ENCODE assay signal across 9 cellular contexts in the genomic region with DNA sequence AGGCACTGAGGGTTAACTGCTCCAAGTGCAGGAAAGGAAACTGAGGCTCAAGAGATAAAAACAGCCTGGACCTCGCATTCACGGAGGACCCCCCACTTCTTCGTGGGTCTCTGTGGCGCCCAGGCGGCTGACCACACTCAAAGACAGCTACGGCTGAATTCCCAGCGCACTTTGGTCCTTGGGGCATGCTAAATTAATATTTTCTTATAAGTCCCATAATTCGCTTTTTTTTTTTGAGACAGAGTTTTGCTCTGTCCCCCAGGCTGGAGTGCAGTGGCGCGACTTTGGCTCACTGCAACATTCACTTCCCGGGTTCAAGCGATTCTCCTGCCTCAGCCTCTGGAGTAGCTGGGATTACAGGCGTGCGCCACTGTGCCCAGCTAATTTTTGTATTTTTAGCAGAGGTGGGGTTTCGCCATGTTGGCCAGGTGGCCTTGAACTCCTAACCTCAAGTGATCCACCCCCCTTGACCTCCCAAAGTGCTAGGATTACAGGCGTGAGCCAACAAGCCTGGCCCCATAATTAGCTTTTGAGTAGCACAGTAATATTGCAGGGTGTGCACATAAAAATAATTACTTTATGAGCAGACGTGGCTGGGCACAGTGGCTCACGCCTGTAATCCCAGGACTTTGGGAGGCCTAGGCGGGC. TPM values are rescaled to one million over a fixed set of nuclear protein-coding genes. Genes with fewer than 3 reads are reported as not detected.
DNase-seq lines count a peak whose midpoint lies in the region; ATAC-seq, FAIRE-seq and TF ChIP-seq lines count a peak whose summit lies in the region.
"Not testable (repeated sequence)": the region's sequence is repeated elsewhere in the genome, so short reads cannot be mapped to it uniquely, and the experiment has no call there.
"Had no signal": no experiment of that assay in that cellular context is flagged by ENCODE, and none has a peak within 500 bp of the region (broad histone marks: within the 10 kb centered on the region; RNA-seq: fewer than 3 reads in every experiment).

No MANE protein-coding gene starts in this region.

- H3K4me3 Mint-ChIP-seq in activated CD8-positive, alpha-beta memory T cell treated with anti-CD3 and anti-CD28 coated beads, Interleukin-2, amount 10 ng/mL, durations not matched to agents 7 days and 5 days, result peak overlapping the region; percentile 63

- in situ Hi-C loops in HAP-1 (cut with MboI; ENCODE audit: low sequenced_read_pairs), result not testable (repeated sequence)

- H3K36me3 Mint-ChIP-seq in activated CD8-positive, alpha-beta memory T cell treated with anti-CD3 and anti-CD28 coated beads, Interleukin-2, amount 10 ng/mL, durations not matched to agents 7 days and 5 days, result peaks cover 57% of the 10 kb centered on the region

- FAIRE-seq in small intestine (lab: Jason Lieb, UNC), result not testable (repeated sequence)

- not testable (repeated sequence) for H3K36me3 ChIP-seq in ACC112 (ENCODE audit: insufficient read depth, low read length)
- H3K36me3 ChIP-seq in HAP-1 (replicated peaks) (peaks cover 33% of the 10 kb centered on the region), heart left ventricle (peaks cover 0 to 33% (median 23%) of the 10 kb centered on the region in 9 donors), muscle layer of duodenum (ENCODE audit: control insufficient read depth in 1 of 2, insufficient read depth in 2 of 2, low read length in 2 of 2) (peaks cover 12 to 22% of the 10 kb centered on the region in 2 donors), small intestine (ENCODE audit: control insufficient read depth in 2 of 2, insufficient read depth in 2 of 2, low read length in 2 of 2) (peaks cover 10 to 19% of the 10 kb centered on the region in 2 donors)

- not testable (repeated sequence) for TF ChIP-seq CTCF in heart left ventricle (IDR thresholded peaks at IDR 0.05)

- not testable (repeated sequence) for H3K9me3 Mint-ChIP-seq in activated CD8-positive, alpha-beta memory T cell treated with anti-CD3 and anti-CD28 coated beads, Interleukin-2, amount 10 ng/mL, durations not matched to agents 7 days and 5 days (ENCODE audit: low read depth)

- H3K27ac Mint-ChIP-seq in activated CD8-positive, alpha-beta memory T cell treated with anti-CD3 and anti-CD28 coated beads, Interleukin-2, amount 10 ng/mL, durations not matched to agents 7 days and 5 days, result peak overlapping the region; percentile 86

- peak overlapping the region; percentile 68 for H3K4me3 ChIP-seq in ACC112 (ENCODE audit: low read depth, low read length)
- H3K4me3 ChIP-seq in HAP-1, result peak overlapping the region; percentile 15
- peak overlapping the region in 10 of 12 donors; percentile 25 to 100 (median 86) for H3K4me3 ChIP-seq in heart left ventricle
- peak overlapping the region; percentile 64 to 69 for H3K4me3 ChIP-seq in muscle layer of duodenum (ENCODE audit: low read depth in 1 of 2, low read length in 2 of 2)
- peak overlapping the region in 1 of 2 donors; percentile 32 for H3K4me3 ChIP-seq in small intestine (ENCODE audit: low read depth in 1 of 2, low read length in 2 of 2)

- not testable (repeated sequence) for H3K27me3 Mint-ChIP-seq in activated CD8-positive, alpha-beta memory T cell treated with anti-CD3 and anti-CD28 coated beads, Interleukin-2, amount 10 ng/mL, durations not matched to agents 7 days and 5 days

- H3K79me2 ChIP-seq in ACC112 (ENCODE audit: control insufficient read depth, insufficient read depth, low read length, unreplicated experiment), result peaks cover 15% of the 10 kb centered on the region

- not testable (repeated sequence) for TF ChIP-seq POLR2A in heart left ventricle (IDR thresholded peaks at IDR 0.05)

- peaks cover 66% of the 10 kb centered on the region for H3K4me1 Mint-ChIP-seq in activated CD8-positive, alpha-beta memory T cell treated with anti-CD3 and anti-CD28 coated beads, Interleukin-2, amount 10 ng/mL, durations not matched to agents 7 days and 5 days

- peaks cover 12% of the 10 kb centered on the region for H3K4me1 ChIP-seq in ACC112 (ENCODE audit: control insufficient read depth, insufficient read depth, low read length, unreplicated experiment)
- peaks cover 13% of the 10 kb centered on the region for H3K4me1 ChIP-seq in HAP-1
- peaks cover 0 to 55% (median 30%) of the 10 kb centered on the region in 12 donors for H3K4me1 ChIP-seq in heart left ventricle
- peaks cover 5 to 36% of the 10 kb centered on the region in 2 donors for H3K4me1 ChIP-seq in muscle layer of duodenum (ENCODE audit: control insufficient read depth in 1 of 2, insufficient read depth in 2 of 2, low read length in 2 of 2)
- H3K4me1 ChIP-seq in small intestine (ENCODE audit: control insufficient read depth in 2 of 2, insufficient read depth in 1 of 2, low read depth in 1 of 2, low read length in 1 of 2), result not testable (repeated sequence)

- H3K9me3 ChIP-seq in HAP-1; heart left ventricle; muscle layer of duodenum (ENCODE audit: control insufficient read depth in 1 of 2, low read length in 2 of 2); small intestine (ENCODE audit: control insufficient read depth, low read depth): not testable (repeated sequence)

- WGBS in heart left ventricle, 4 donors, result 58 to 64% (median 60%) methylated on average over 19 of the region's 19 CpGs
- WGBS in small intestine, 3 donors, result 16 to 42% (median 24%) methylated on average over 19 of the region's 19 CpGs

- intact Hi-C loops in heart left ventricle (cut with DNase I), result loop anchor here in 9 of 10 donors (1.0 to 10.0 kb wide), 5 partner anchors 18 to 105 kb away; a partner anchor contains a TSS

- not testable (repeated sequence) for H3K27me3 ChIP-seq in ACC112 (ENCODE audit: insufficient read depth, low read length); HAP-1 (ENCODE audit: low read depth); heart left ventricle; muscle layer of duodenum (ENCODE audit: low read depth, low read length); small intestine (ENCODE audit: control insufficient read depth in 2 of 2, insufficient read depth in 2 of 2, low read length in 2 of 2)

- DNase-seq in HAP-1 (ENCODE audit: low spot score in 2 of 2); activated CD8-positive, alpha-beta memory T cell treated with anti-CD3 and anti-CD28 coated beads, Interleukin-2, amount 10 ng/mL, durations not matched to agents 7 days and 5 days; caudate nucleus (lab: John Stamatoyannopoulos, UW): not testable (repeated sequence)
- DNase-seq in NOMO-1 treated with DMSO at 0.1 percent for 48 hours (lab: John Stamatoyannopoulos, UW; ENCODE audit: unreplicated experiment), result peak; percentile 35
- peak in 1 of 5 donors; percentile 58 for DNase-seq in heart left ventricle
- peak; percentile 47 for DNase-seq in small intestine

- ATAC-seq in activated CD8-positive, alpha-beta memory T cell treated with anti-CD3 and anti-CD28 coated beads, Interleukin-2, amount 10 ng/mL, durations not matched to agents 7 days and 5 days; heart left ventricle: not testable (repeated sequence)

- CTCF ChIA-PET in activated CD8-positive, alpha-beta memory T cell treated with anti-CD3 and anti-CD28 coated beads, Interleukin-2, amount 10 ng/mL, durations not matched to agents 7 days and 5 days (lab: Charles Lee), result interaction anchor here (0.7 to 5.8 kb wide), 20 partner anchors 9 to 1765 kb away, joined by 3 to 96 read pairs (median 10); a partner anchor contains a TSS

- peak overlapping the region; percentile 98 for H2AFZ ChIP-seq in ACC112 (ENCODE audit: low read length, unreplicated experiment)

- H3K27ac ChIP-seq in ACC112 (ENCODE audit: low read depth, low read length), result peak overlapping the region; percentile 68
- peak overlapping the region; percentile 98 for H3K27ac ChIP-seq in caudate nucleus (ENCODE audit: low read depth, low read length)
- H3K27ac ChIP-seq in heart left ventricle, result peak overlapping the region; percentile 91 to 99 (median 97)
- peak overlapping the region; percentile 85 for H3K27ac ChIP-seq in muscle layer of duodenum (ENCODE audit: low read length)
- peak overlapping the region; percentile 86 to 98 for H3K27ac ChIP-seq in small intestine (ENCODE audit: low read depth in 1 of 2, low read length in 1 of 2)

RNA-seq across cellular contexts. Expression of a gene that starts 0.7 kb away (rescaled TPM):
- total RNA-seq in activated CD8-positive, alpha-beta memory T cell treated with anti-CD3 and anti-CD28 coated beads, Interleukin-2, amount 10 ng/mL, durations not matched to agents 7 days and 5 days, result 100 to 1,000 TPM; 309 to 360 TPM
- total RNA-seq in heart left ventricle, result 100 to 1,000 TPM in 7 of 9 donors, 10 to 100 TPM in 2; 90.3 to 151 (median 105) TPM
- polyA plus RNA-seq in heart left ventricle (100 to 1,000 TPM in 1 of 2 donors, 10 to 100 TPM in 1; 94.4 to 207 TPM), small intestine (100 to 1,000 TPM; 165 to 211 (median 210) TPM)

RNA-seq across cellular contexts. Expression of a gene that starts 1.6 kb away (rescaled TPM):
- 100 to 1,000 TPM; 278 to 312 TPM for total RNA-seq in activated CD8-positive, alpha-beta memory T cell treated with anti-CD3 and anti-CD28 coated beads, Interleukin-2, amount 10 ng/mL, durations not matched to agents 7 days and 5 days
- 10 to 100 TPM in 1 of 9 donors, 1 to 10 TPM in 4, under 1 TPM in 4; 0.14 to 14.2 (median 1.6) TPM for total RNA-seq in heart left ventricle
- polyA plus RNA-seq in heart left ventricle (under 1 TPM; 0.61 to 0.88 TPM), small intestine (10 to 100 TPM in 1 of 3 donors, 1 to 10 TPM in 2; 2.5 to 18.1 (median 4.4) TPM)

RNA-seq across cellular contexts. Expression of a gene that starts 10.5 kb away (rescaled TPM):
- 10 to 100 TPM; 49.6 to 80.5 TPM for total RNA-seq in activated CD8-positive, alpha-beta memory T cell treated with anti-CD3 and anti-CD28 coated beads, Interleukin-2, amount 10 ng/mL, durations not matched to agents 7 days and 5 days
- 1 to 10 TPM; 3.5 to 9.1 (median 5.8) TPM for total RNA-seq in heart left ventricle
- polyA plus RNA-seq in heart left ventricle, result 1 to 10 TPM; 7.6 to 8.0 TPM
- polyA plus RNA-seq in small intestine, result 10 to 100 TPM; 19.5 to 88.3 (median 58.6) TPM

RNA-seq across cellular contexts. Expression of a gene that starts 13.2 kb away (rescaled TPM):
- total RNA-seq in activated CD8-positive, alpha-beta memory T cell treated with anti-CD3 and anti-CD28 coated beads, Interleukin-2, amount 10 ng/mL, durations not matched to agents 7 days and 5 days, result 1 to 10 TPM; 1.3 TPM
- total RNA-seq in heart left ventricle, result 10 to 100 TPM in 5 of 9 donors, 1 to 10 TPM in 4; 3.5 to 33.6 (median 11.8) TPM
- polyA plus RNA-seq in heart left ventricle (1 to 10 TPM in 1 of 2 donors, under 1 TPM in 1; 0.89 to 6.2 TPM), small intestine (under 1 TPM in 1 of 3 donors, not detected in 2; 0.40 TPM)
- total RNA-seq: G401 had no signal

RNA-seq across cellular contexts. Expression of a gene that starts 26.0 kb away (rescaled TPM):
- 10 to 100 TPM; 63.3 to 65.0 TPM for total RNA-seq in activated CD8-positive, alpha-beta memory T cell treated with anti-CD3 and anti-CD28 coated beads, Interleukin-2, amount 10 ng/mL, durations not matched to agents 7 days and 5 days
- total RNA-seq in heart left ventricle, result 10 to 100 TPM; 19.3 to 32.8 (median 25.2) TPM
- polyA plus RNA-seq in heart left ventricle (10 to 100 TPM; 33.3 to 36.0 TPM), small intestine (10 to 100 TPM; 71.0 to 88.1 (median 77.6) TPM)

Comparison
In these comparisons a context has a peak if more than half of its experiments do, and no peak if none do; other contexts are left out.
1. RNA of a gene that starts 1.6 kb away (total RNA-seq): 278 to 312 TPM in activated CD8-positive, alpha-beta memory T cell treated with anti-CD3 and anti-CD28 coated beads, Interleukin-2, amount 10 ng/mL, durations not matched to agents 7 days and 5 days; 0.14 to 14.2 TPM in heart left ventricle; every median in the first group is over 10 times any median in the second.
2. RNA of a gene that starts 10.5 kb away (total RNA-seq): 49.6 to 80.5 TPM in activated CD8-positive, alpha-beta memory T cell treated with anti-CD3 and anti-CD28 coated beads, Interleukin-2, amount 10 ng/mL, durations not matched to agents 7 days and 5 days; 3.5 to 9.1 TPM in heart left ventricle; every median in the first group is over 4 times any median in the second.
3. Peak in every context shown above with its lines, with median percentiles within 50 percentile points of each other: H3K27ac ChIP-seq.